Comparison of ENCODE assay signal across 13 cellular contexts in the genomic region with DNA sequence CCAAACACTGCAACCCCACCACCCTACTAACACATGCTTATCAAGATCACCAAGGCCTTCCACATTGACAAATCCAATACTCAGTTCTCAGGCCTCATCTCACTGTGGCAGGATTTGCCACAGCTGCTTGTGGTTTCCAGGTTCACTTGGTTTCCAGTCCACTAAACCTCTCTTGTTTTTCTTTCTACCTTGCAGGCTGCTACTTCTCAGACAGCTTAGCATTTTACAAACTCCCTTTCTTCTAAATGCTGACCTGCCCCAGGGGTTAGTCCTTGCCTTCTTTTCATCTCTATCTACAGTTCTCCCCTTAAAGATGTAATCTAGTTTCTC.
DNase-seq lines count a peak whose midpoint lies in the region; ATAC-seq, FAIRE-seq and TF ChIP-seq lines count a peak whose summit lies in the region.
"Had no signal": no experiment of that assay in that cellular context is flagged by ENCODE, and none has a peak within 500 bp of the region (broad histone marks: within the 10 kb centered on the region; RNA-seq: fewer than 3 reads in every experiment).

No MANE protein-coding gene starts in this region.

- DNase-seq in GM10248 (ENCODE audit: extremely low spot score) (peak; percentile 21), RCC 7860 (ENCODE audit: low spot score) (peak; percentile 71), HepG2 (ENCODE audit: low spot score) (no peak), T-helper 1 cell (no peak), DMS153 treated with DMSO at 0.1 percent for 48 hours (lab: John Stamatoyannopoulos, UW; ENCODE audit: unreplicated experiment) (no peak)
- DNase-seq in activated naive CD4-positive, alpha-beta T cell treated with anti-CD3 and anti-CD28 coated beads, Interleukin-2, amount 50 U/mL, for 16 hours = no peak
- DNase-seq: activated T-cell treated with anti-CD3 and anti-CD28 coated beads, Interleukin-2, amount 50 U/mL, for 72 hours; CD4-positive, alpha-beta memory T cell; hippocampal formation; stimulated activated CD4-positive, alpha-beta T cell treated with anti-CD3 and anti-CD28 coated beads, Interleukin-4, amount 100 ng/mL, for 4 hours; T-helper 9 cell had no signal

- peaks cover 24% of the 10 kb centered on the region for H3K9me3 ChIP-seq in mesodermal cell (ENCODE audit: control insufficient read depth, low read length)
- H3K9me3 ChIP-seq in HepG2 (ENCODE audit: low read length) = no peaks in the 10 kb centered on the region

- peaks cover 74% of the 10 kb centered on the region for H3K36me3 ChIP-seq in mesodermal cell (ENCODE audit: control insufficient read depth, insufficient read depth, low read length)
- peaks cover 2 to 4% of the 10 kb centered on the region in 2 experiments; a peak in 2 of 5 replicates for H3K36me3 ChIP-seq in HepG2 (replicated peaks in 1 of 2; ENCODE audit: control insufficient read depth in 1 of 2, insufficient read depth in 2 of 2, low read length in 2 of 2)

- intact Hi-C loops in HepG2 (cut with micrococcal nuclease; ENCODE audit: unreplicated experiment) = no loop called here

- H4K20me1 ChIP-seq in HepG2 (ENCODE audit: insufficient read depth, low read length) = no peaks in the 10 kb centered on the region

- no peak overlapping the region for H3K4me3 ChIP-seq in mesodermal cell (ENCODE audit: extremely low read depth, insufficient read depth, low read length, poor library complexity, severe bottlenecking)
- H3K4me3 ChIP-seq in HepG2 (replicated peaks in 1 of 3; ENCODE audit: insufficient read depth in 1 of 3, low read depth in 2 of 3, low read length in 3 of 3) = no peak overlapping the region

- H2AFZ ChIP-seq in HepG2 (ENCODE audit: low read length) = no peak overlapping the region

- no peak overlapping the region for H3K9ac ChIP-seq in HepG2 (ENCODE audit: insufficient read depth, low read depth, low read length)

- POLR2A ChIA-PET in GM10248 (lab: Yijun Ruan, JAX) (no interaction called here), HepG2 (lab: Yijun Ruan, JAX) (no interaction called here)

- no peak overlapping the region for H3K4me2 ChIP-seq in HepG2 (ENCODE audit: low read depth, low read length)

- no peaks in the 10 kb centered on the region for H3K27me3 ChIP-seq in HepG2 (ENCODE audit: control insufficient read depth in 1 of 2, insufficient read depth in 2 of 2, low read length in 2 of 2)

- no peak for TF ChIP-seq RAD21 in HepG2 (CRISPR knock-in tag; IDR thresholded peaks at IDR 0.05)

- H3K27ac ChIP-seq in mesodermal cell (ENCODE audit: low read depth, low read length, severe bottlenecking) (peak overlapping the region; percentile 51), HepG2 (ENCODE audit: extremely low read length, insufficient read depth, low read length) (no peak overlapping the region)

- in situ Hi-C loops in HepG2 (cut with HindIII; ENCODE audit: extremely low pct_ligation_motif_present, low pct_unique_long_range_greater_than_20kb) = no loop called here

- CTCF ChIA-PET in GM10248 (lab: Yijun Ruan, JAX) (no interaction called here), HepG2 (lab: Yijun Ruan, JAX; ENCODE audit: low intra/inter-chr PET ratio, low total read pairs) (no interaction called here)

- peaks cover 20% of the 10 kb centered on the region for H3K4me1 ChIP-seq in mesodermal cell (ENCODE audit: control insufficient read depth, insufficient read depth, low read length, poor library complexity, severe bottlenecking)
- H3K4me1 ChIP-seq in HepG2 (ENCODE audit: insufficient read depth, low read length) = peaks cover 10% of the 10 kb centered on the region

- BruUV-seq in HepG2 (replicated peaks; lab: Mats Ljungman, UMichigan) = no TSS peak

- no peak for TF ChIP-seq EP300 in HepG2 (IDR thresholded peaks at IDR 0.05; ENCODE audit: low read depth in 2 of 2, low read length in 2 of 2)
- no peak for TF ChIP-seq EP300 in HepG2 (CRISPR knock-in tag; IDR thresholded peaks at IDR 0.05; ENCODE audit: borderline replicate concordance)

- ATAC-seq in HG02642 (IDR thresholded peaks at IDR 0.05; ENCODE audit: poor library complexity, unreplicated experiment) (peak; percentile 49), HepG2 (no peak)
- ATAC-seq: activated T-cell treated with anti-CD3 and anti-CD28 coated beads, Interleukin-2, amount 50 U/mL, for 72 hours had no signal

- FAIRE-seq in RCC 7860 (lab: Jason Lieb, UNC) = peak; percentile 89
- no peak for FAIRE-seq in HepG2 (lab: Jason Lieb, UNC)

- H3K79me2 ChIP-seq in HepG2 (ENCODE audit: insufficient read depth, low read length) = no peaks in the 10 kb centered on the region

- TF ChIP-seq POLR2A in HepG2 (IDR thresholded peaks at IDR 0.05; ENCODE audit: insufficient read depth in 1 of 2, low read depth in 2 of 2, low read length in 2 of 2) = no peak

- TF ChIP-seq CTCF in GM10248 (IDR thresholded peaks at IDR 0.05; ENCODE audit: control extremely low read depth, extremely low read depth, low read depth, missing control alignments) (no peak), HepG2 (CRISPR knock-in tag; IDR thresholded peaks at IDR 0.05) (no peak)

TF ChIP-seq in HepG2, 621 proteins besides CTCF, POLR2A, EP300 and RAD21:
- no peak for TF ChIP-seq ZSCAN31 (CRISPR knock-in tag; IDR thresholded peaks at IDR 0.05; ENCODE audit: low read depth)
- no peak for TF ChIP-seq TRIM24 (CRISPR knock-in tag; IDR thresholded peaks at IDR 0.05)
- no peak for TF ChIP-seq ETV6 (CRISPR knock-in tag; conservative IDR thresholded peaks at IDR 0.05)
- TF ChIP-seq ELF3 (CRISPR knock-in tag; IDR thresholded peaks at IDR 0.05) = no peak

Comparison
In these comparisons a context has a peak if more than half of its experiments do, and no peak if none do; other contexts are left out.
1. DNase-seq: peak in GM10248 (single experiment) and RCC 7860 (single experiment); none in HepG2 (single experiment), T-helper 1 cell (0 of 5), activated naive CD4-positive, alpha-beta T cell treated with anti-CD3 and anti-CD28 coated beads, Interleukin-2, amount 50 U/mL, for 16 hours (single experiment) and DMS153 treated with DMSO at 0.1 percent for 48 hours (single experiment).